In genomic region chr11:106176817-106177216, GRCh38 we compare ENCODE assay signal across 27 cellular contexts.
"Had no signal": no experiment of that assay in that cellular context is flagged by ENCODE, and none has a peak within 500 bp of the region (broad histone marks: within the 10 kb centered on the region; RNA-seq: fewer than 3 reads in every experiment).

No MANE protein-coding gene starts in this region.

- ATAC-seq: heart left ventricle; left lobe of liver; lower lobe of right lung; mucosa of descending colon; naive thymus-derived CD4-positive, alpha-beta T cell; natural killer cell treated with Interleukin-12 subunit alpha and Interleukin-12 subunit beta and Interleukin-15 and Interleukin-18, amount 100 ng/mL, for 72 hours; right lobe of liver; stimulated activated memory B cell treated with anti-CD40 and anti-IgM and Interleukin-4, amounts not matched to agents 10 μg/mL and 1 μg/mL and 100 μg/mL, for 72 hours; stimulated activated naive CD8-positive, alpha-beta T cell treated with anti-CD3 and anti-CD28 coated beads, Interleukin-15, amount 100 ng/mL, for 72 hours had no signal

- H2AFZ ChIP-seq: parathyroid adenoma had no signal

- H3K27ac Mint-ChIP-seq: mesothelial cell of epicardium; naive thymus-derived CD4-positive, alpha-beta T cell; natural killer cell treated with Interleukin-12 subunit alpha and Interleukin-12 subunit beta and Interleukin-15 and Interleukin-18, amount 100 ng/mL, for 72 hours; stimulated activated memory B cell treated with anti-CD40 and anti-IgM and Interleukin-4, amounts not matched to agents 10 μg/mL and 1 μg/mL and 100 μg/mL, for 72 hours; stimulated activated naive CD8-positive, alpha-beta T cell treated with anti-CD3 and anti-CD28 coated beads, Interleukin-15, amount 100 ng/mL, for 72 hours had no signal

- H3K36me3 Mint-ChIP-seq: natural killer cell treated with Interleukin-12 subunit alpha and Interleukin-12 subunit beta and Interleukin-15 and Interleukin-18, amount 100 ng/mL, for 72 hours; stimulated activated memory B cell treated with anti-CD40 and anti-IgM and Interleukin-4, amounts not matched to agents 10 μg/mL and 1 μg/mL and 100 μg/mL, for 72 hours had no signal

- H3K27me3 ChIP-seq: heart left ventricle, right atrium auricular region, right lobe of liver, thyroid gland, transverse colon, upper lobe of left lung, vagina had no signal

- H3K4me1 ChIP-seq: heart left ventricle, lower lobe of right lung, parathyroid adenoma, right atrium auricular region, right lobe of liver, thyroid gland, transverse colon, upper lobe of left lung had no signal

- H3K27ac ChIP-seq: heart left ventricle, lower lobe of right lung, parathyroid adenoma, right atrium auricular region, right lobe of liver, thyroid gland, transverse colon, upper lobe of left lung, vagina had no signal

- H3K4me3 Mint-ChIP-seq: mesothelial cell of epicardium; naive thymus-derived CD4-positive, alpha-beta T cell; natural killer cell treated with Interleukin-12 subunit alpha and Interleukin-12 subunit beta and Interleukin-15 and Interleukin-18, amount 100 ng/mL, for 72 hours; stimulated activated memory B cell treated with anti-CD40 and anti-IgM and Interleukin-4, amounts not matched to agents 10 μg/mL and 1 μg/mL and 100 μg/mL, for 72 hours; stimulated activated naive CD8-positive, alpha-beta T cell treated with anti-CD3 and anti-CD28 coated beads, Interleukin-15, amount 100 ng/mL, for 72 hours had no signal

- H3K9me3 Mint-ChIP-seq: stimulated activated naive CD8-positive, alpha-beta T cell treated with anti-CD3 and anti-CD28 coated beads, Interleukin-15, amount 100 ng/mL, for 72 hours had no signal

- H3K9ac ChIP-seq: parathyroid adenoma had no signal

- H3K27me3 Mint-ChIP-seq: natural killer cell treated with Interleukin-12 subunit alpha and Interleukin-12 subunit beta and Interleukin-15 and Interleukin-18, amount 100 ng/mL, for 72 hours; stimulated activated memory B cell treated with anti-CD40 and anti-IgM and Interleukin-4, amounts not matched to agents 10 μg/mL and 1 μg/mL and 100 μg/mL, for 72 hours; stimulated activated naive CD8-positive, alpha-beta T cell treated with anti-CD3 and anti-CD28 coated beads, Interleukin-15, amount 100 ng/mL, for 72 hours had no signal

- H3K9me3 ChIP-seq: lower lobe of right lung, mucosa of descending colon, right atrium auricular region, right lobe of liver, thyroid gland, transverse colon, upper lobe of left lung, vagina had no signal

- H3K4me1 Mint-ChIP-seq: naive thymus-derived CD4-positive, alpha-beta T cell; stimulated activated memory B cell treated with anti-CD40 and anti-IgM and Interleukin-4, amounts not matched to agents 10 μg/mL and 1 μg/mL and 100 μg/mL, for 72 hours; stimulated activated naive CD8-positive, alpha-beta T cell treated with anti-CD3 and anti-CD28 coated beads, Interleukin-15, amount 100 ng/mL, for 72 hours had no signal

- H3K79me2 ChIP-seq: parathyroid adenoma had no signal

- H3K4me3 ChIP-seq: heart left ventricle, lower lobe of right lung, mucosa of descending colon, right atrium auricular region, right lobe of liver, smooth muscle cell, thyroid gland, transverse colon, upper lobe of left lung, vagina had no signal

- H3K4me2 ChIP-seq: smooth muscle cell had no signal

- H3K36me3 ChIP-seq: heart left ventricle, lower lobe of right lung, right atrium auricular region, right lobe of liver, thyroid gland, transverse colon, upper lobe of left lung, vagina had no signal

- DNase-seq: heart left ventricle; islet precursor cell; lower lobe of right lung; mammary epithelial cell; mesenchymal stem cell; mucosa of descending colon; naive thymus-derived CD4-positive, alpha-beta T cell; nucleus accumbens; right lobe of liver; stimulated activated CD4-positive, alpha-beta T cell treated with anti-CD3 and anti-CD28 coated beads, Interleukin-1b, Interleukin-23, amount 100 ng/mL, for 48 hours; stimulated activated CD4-positive, alpha-beta T cell treated with anti-CD3 and anti-CD28 coated beads, Interleukin-2, amount 100 ng/mL, for 48 hours; stimulated activated CD4-positive, alpha-beta T cell treated with anti-CD3 and anti-CD28 coated beads, Interleukin-4, amount 100 ng/mL, for 4 hours; stimulated activated CD8-positive, alpha-beta memory T cell treated with anti-CD3 and anti-CD28 coated beads, Interleukin-4, amount 100 ng/mL, for 48 hours; stimulated activated naive CD4-positive, alpha-beta T cell treated with Interleukin-2 at 50 U/mL for 16 hours; stimulated activated naive CD8-positive, alpha-beta T cell treated with anti-CD3 and anti-CD28 coated beads, Interleukin-15, amount 100 ng/mL, for 72 hours; substantia nigra; thyroid gland; transverse colon; upper lobe of left lung had no signal
